Comparison of ENCODE assay signal across 23 cellular contexts in the genomic region with DNA sequence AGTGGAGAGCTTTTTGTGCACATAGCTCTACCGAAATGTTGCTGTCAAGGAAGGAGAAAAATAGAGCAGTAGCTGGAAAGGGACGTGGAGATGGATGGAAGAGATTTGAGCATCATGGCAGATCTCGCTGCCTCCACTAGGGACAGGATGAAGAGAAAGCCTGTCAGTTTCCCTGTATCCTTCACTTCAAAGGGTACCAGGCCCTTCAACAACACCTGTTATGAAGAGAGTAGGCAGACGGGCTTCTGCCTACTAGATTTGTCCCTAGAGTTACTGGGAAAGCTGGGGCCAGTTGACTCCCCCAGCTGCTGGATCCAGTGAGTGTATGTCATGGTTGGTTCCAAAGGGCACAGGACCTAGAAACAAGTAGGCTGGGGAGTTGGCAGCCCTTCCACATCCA.
"Had no signal": no experiment of that assay in that cellular context is flagged by ENCODE, and none has a peak within 500 bp of the region (broad histone marks: within the 10 kb centered on the region; RNA-seq: fewer than 3 reads in every experiment).

No MANE protein-coding gene starts in this region.

- H3K27me3 ChIP-seq: colonic mucosa, neural progenitor cell, right lobe of liver, thyroid gland, vagina had no signal

- H2AFZ ChIP-seq: neural progenitor cell, parathyroid adenoma had no signal

- H3K4me1 ChIP-seq: colonic mucosa, neural progenitor cell, right lobe of liver, stomach, thyroid gland, vagina had no signal

- H3K27ac ChIP-seq: colonic mucosa, neural progenitor cell, parathyroid adenoma, right lobe of liver, stomach, thyroid gland, vagina had no signal

- ATAC-seq: left lobe of liver; mucosa of descending colon; right lobe of liver; stimulated activated naive B cell treated with anti-CD40 and anti-IgM and Interleukin-4, amounts not matched to agents 10 μg/mL and 1 μg/mL and 100 μg/mL, for 72 hours had no signal

- H3K4me1 Mint-ChIP-seq: nephron had no signal

- H3K4me3 Mint-ChIP-seq: dendritic cell treated with granulocyte-macrophage colony-stimulating factor and Interleukin-4, amounts not matched to agents 40 ng/mL and 50 ng/mL, for 4 days; memory B cell; naive B cell; nephron; neural progenitor cell; stimulated activated naive B cell treated with anti-CD40 and anti-IgM and Interleukin-4, amounts not matched to agents 10 μg/mL and 1 μg/mL and 100 μg/mL, for 72 hours had no signal

- H3K27me3 Mint-ChIP-seq: dendritic cell treated with granulocyte-macrophage colony-stimulating factor and Interleukin-4, amounts not matched to agents 40 ng/mL and 50 ng/mL, for 4 days had no signal

- DNase-seq: colonic mucosa; effector memory CD4-positive, alpha-beta T cell; erythroblast; head of caudate nucleus; kidney; mucosa of descending colon; naive B cell; right lobe of liver; small intestine; stimulated activated CD4-positive, alpha-beta T cell treated with anti-CD3 and anti-CD28 coated beads, Interleukin-15, amount 100 ng/mL, for 24 hours; stimulated activated CD4-positive, alpha-beta T cell treated with anti-CD3 and anti-CD28 coated beads, Interleukin-2, amount 100 ng/mL, for 48 hours; stimulated activated naive B cell treated with anti-CD40 and anti-IgM and Interleukin-4, amounts not matched to agents 10 μg/mL and 1 μg/mL and 100 μg/mL, for 72 hours; stomach; thyroid gland had no signal

- H3K36me3 ChIP-seq: colonic mucosa, neural progenitor cell, right lobe of liver, stomach, thyroid gland, vagina had no signal

- H3K4me2 ChIP-seq: neural progenitor cell had no signal

- H3K27ac Mint-ChIP-seq: dendritic cell treated with granulocyte-macrophage colony-stimulating factor and Interleukin-4, amounts not matched to agents 40 ng/mL and 50 ng/mL, for 4 days; memory B cell; naive B cell; nephron; neural progenitor cell; progenitor cell of endocrine pancreas; stimulated activated naive B cell treated with anti-CD40 and anti-IgM and Interleukin-4, amounts not matched to agents 10 μg/mL and 1 μg/mL and 100 μg/mL, for 72 hours had no signal

- H3K9me3 Mint-ChIP-seq: dendritic cell treated with granulocyte-macrophage colony-stimulating factor and Interleukin-4, amounts not matched to agents 40 ng/mL and 50 ng/mL, for 4 days; memory B cell; nephron; neural progenitor cell; stimulated activated naive B cell treated with anti-CD40 and anti-IgM and Interleukin-4, amounts not matched to agents 10 μg/mL and 1 μg/mL and 100 μg/mL, for 72 hours had no signal

- H3K9me3 ChIP-seq: colonic mucosa, mucosa of descending colon, right lobe of liver, stomach, thyroid gland, vagina had no signal

- H3K9ac ChIP-seq: neural progenitor cell, parathyroid adenoma had no signal

- H3K36me3 Mint-ChIP-seq: memory B cell; naive B cell; stimulated activated naive B cell treated with anti-CD40 and anti-IgM and Interleukin-4, amounts not matched to agents 10 μg/mL and 1 μg/mL and 100 μg/mL, for 72 hours had no signal

- H3K79me2 ChIP-seq: parathyroid adenoma had no signal

- H3K4me3 ChIP-seq: colonic mucosa, lung, mucosa of descending colon, neural progenitor cell, right lobe of liver, stomach, thyroid gland, vagina had no signal
